11 cellular contexts compared by ENCODE assay signal in the genomic region with DNA sequence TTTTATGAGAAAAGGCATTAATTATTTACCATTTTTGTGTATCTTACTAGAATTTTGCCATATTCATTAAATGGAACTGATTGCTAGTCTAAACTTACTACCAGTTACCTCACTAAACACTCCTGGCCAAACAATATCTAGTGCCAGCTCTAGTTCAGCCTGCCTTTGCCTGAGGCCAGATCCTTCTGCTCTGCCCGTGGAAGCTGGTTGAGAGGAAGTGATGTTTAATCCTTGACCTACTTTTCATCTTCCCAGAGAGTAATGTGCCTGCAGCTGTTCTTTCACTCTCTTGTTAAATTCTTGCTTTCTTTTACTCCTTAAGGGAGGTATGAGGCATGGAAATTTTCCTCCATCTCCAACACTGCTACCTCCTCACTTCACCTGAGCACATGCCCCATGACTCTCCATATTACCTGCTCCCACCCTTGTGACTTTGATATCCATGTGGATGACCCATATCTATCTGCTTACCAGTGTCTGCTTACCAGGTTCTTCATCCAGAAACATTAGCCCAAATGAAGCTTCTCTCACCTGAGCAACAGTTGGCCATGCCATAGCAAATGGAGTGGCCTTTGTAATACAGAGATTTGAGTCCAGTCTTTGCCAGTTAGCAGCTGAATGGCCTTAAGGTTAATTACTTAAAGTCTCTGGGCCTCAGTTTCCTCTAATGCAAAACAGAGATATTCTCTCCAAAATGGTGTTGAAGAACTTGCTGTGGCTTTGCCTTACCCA. TPM values are rescaled to one million over a fixed set of nuclear protein-coding genes. Genes with fewer than 3 reads are reported as not detected.
DNase-seq lines count a peak whose midpoint lies in the region; ATAC-seq and TF ChIP-seq lines count a peak whose summit lies in the region.
"Had no signal": no experiment of that assay in that cellular context is flagged by ENCODE, and none has a peak within 500 bp of the region (broad histone marks: within the 10 kb centered on the region; RNA-seq: fewer than 3 reads in every experiment).

No MANE protein-coding gene starts in this region.

- H3K27ac Mint-ChIP-seq in nephron progenitor cell: peak overlapping the region; percentile 46

- DNase-seq in COLO829 (ENCODE audit: low spot score) (peak; percentile 10), MG63 (peak; percentile 51), epidermal melanocyte (ENCODE audit: insufficient read length, low spot score) (peak; percentile 59), nephron progenitor cell (no peak), KG1 (lab: John Stamatoyannopoulos, UW) (no peak)
- DNase-seq: activated gamma-delta T cell treated with Interleukin-2 at 50 U/mL for 16 hours had no signal

- no peak for TF ChIP-seq CTCF in nephron progenitor cell (IDR thresholded peaks at IDR 0.05)

- peaks cover 63% of the 10 kb centered on the region for H3K4me1 Mint-ChIP-seq in nephron progenitor cell

- ATAC-seq in GM18868 (IDR thresholded peaks at IDR 0.05; ENCODE audit: unreplicated experiment) (no peak), HG03442 (IDR thresholded peaks at IDR 0.05; ENCODE audit: unreplicated experiment) (no peak), HG02884 (IDR thresholded peaks at IDR 0.05; ENCODE audit: unreplicated experiment) (no peak)
- ATAC-seq: HCT116 had no signal

- H3K27me3 Mint-ChIP-seq in nephron progenitor cell (ENCODE audit: low read depth, poor library complexity): no peaks in the 10 kb centered on the region

- no peak overlapping the region for H3K4me3 ChIP-seq in MG63
- H3K4me3 ChIP-seq: tibial nerve had no signal

- H3K4me3 Mint-ChIP-seq in nephron progenitor cell: no peak overlapping the region

- no peaks in the 10 kb centered on the region for H3K27me3 ChIP-seq in MG63
- H3K27me3 ChIP-seq: tibial nerve had no signal

- no peaks in the 10 kb centered on the region for H3K9me3 ChIP-seq in MG63
- H3K9me3 ChIP-seq: tibial nerve had no signal

- H3K9me3 Mint-ChIP-seq in nephron progenitor cell: no peaks in the 10 kb centered on the region

- H3K36me3 Mint-ChIP-seq in nephron progenitor cell (ENCODE audit: low read depth): peaks cover 46% of the 10 kb centered on the region

- H3K36me3 ChIP-seq in MG63: no peaks in the 10 kb centered on the region

RNA-seq across cellular contexts. Expression of a gene that starts 53.4 kb away (rescaled TPM):
- 81.6 and 95.0 TPM in 2 replicates for total RNA-seq in MG63 (2014; rRNA removed; shearing (Covaris generic); ENCODE audit: low replicate concordance)

RNA-seq across cellular contexts. Expression of a gene that starts 57.6 kb away (rescaled TPM):
- total RNA-seq in MG63 (2014; rRNA removed; shearing (Covaris generic); ENCODE audit: low replicate concordance): 9.9 and 12.9 TPM in 2 replicates

RNA-seq across cellular contexts. Expression of a gene that starts 57.8 kb away (rescaled TPM):
- 2,383 and 4,340 TPM in 2 replicates for total RNA-seq in MG63 (2014; rRNA removed; shearing (Covaris generic); ENCODE audit: low replicate concordance)

Comparison
In these comparisons a context has a peak if more than half of its experiments do, and no peak if none do; other contexts are left out.
1. DNase-seq: peak in COLO829 (single experiment), MG63 (single experiment) and epidermal melanocyte (single experiment); none in nephron progenitor cell (single experiment) and KG1 (single experiment).